Comparison of ENCODE assay signal across 8 cellular contexts in the genomic region with DNA sequence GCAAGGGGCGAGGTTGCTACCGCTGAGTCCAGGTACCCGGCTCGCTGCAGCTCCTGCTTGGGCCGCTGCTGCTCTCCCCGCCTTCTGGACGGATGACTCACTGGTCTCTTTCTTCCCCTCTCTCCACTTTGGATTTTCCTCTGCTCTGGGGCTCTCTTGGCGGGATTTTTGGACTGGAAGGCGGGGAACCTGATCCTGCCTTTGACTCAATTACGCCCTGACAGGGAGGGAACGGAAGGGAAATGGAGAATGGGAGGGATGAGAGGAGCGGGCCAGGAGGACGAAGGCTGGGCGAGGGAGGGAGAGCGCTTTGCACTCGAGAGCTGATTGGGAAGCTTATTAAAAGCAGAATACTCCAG. TPM values are rescaled to one million over a fixed set of nuclear protein-coding genes. Genes with fewer than 3 reads are reported as not detected.
DNase-seq lines count a peak whose midpoint lies in the region; ATAC-seq and TF ChIP-seq lines count a peak whose summit lies in the region.

Gene PTN (minus strand): TSS at position 251 of the 359 bp plus-strand sequence. CDS start 88,760 bp downstream, outside the sequence.

- H3K27ac ChIP-seq in HUES6 (ENCODE audit: low read depth, low read length) (no peak within 1 kb of the TSS), sigmoid colon (peak within 1 kb of the TSS in 3 of 4 donors; percentile 30 to 66 (median 43))

- H3K4me3 Mint-ChIP-seq in activated T-cell treated with anti-CD3 and anti-CD28 coated beads, Interleukin-2, amount 50 U/mL, for 4 hours: no peak within 1 kb of the TSS

- H3K27me3 ChIP-seq in HUES6 (ENCODE audit: control insufficient read depth, insufficient read depth, low read length) (peaks cover 12% of the 10 kb centered on the region; the same call in 1 of the 2 replicates), sigmoid colon (no peaks in the 10 kb centered on the region)

- H3K4me3 ChIP-seq in HUES6 (ENCODE audit: low read depth, low read length): peak within 1 kb of the TSS; percentile 70
- H3K4me3 ChIP-seq in sigmoid colon: peak within 1 kb of the TSS; percentile 39 to 54 (median 50)

- H3K4me1 Mint-ChIP-seq in activated T-cell treated with anti-CD3 and anti-CD28 coated beads, Interleukin-2, amount 50 U/mL, for 4 hours (ENCODE audit: low read depth): no peaks in the 10 kb centered on the region

- TF ChIP-seq EP300 in sigmoid colon (IDR thresholded peaks at IDR 0.05): no peak

- peak within 1 kb of the TSS; percentile 71 for H3K9ac ChIP-seq in HUES6 (ENCODE audit: low read length)

- TF ChIP-seq CTCF in sigmoid colon (IDR thresholded peaks at IDR 0.05): no peak

- TF ChIP-seq POLR2A in sigmoid colon (IDR thresholded peaks at IDR 0.05): no peak

- H3K4me1 ChIP-seq in HUES6 (ENCODE audit: control insufficient read depth, insufficient read depth, low read length) (peaks cover 20% of the 10 kb centered on the region), sigmoid colon (peaks cover 0 to 18% (median 11%) of the 10 kb centered on the region in 4 donors)

- no peaks in the 10 kb centered on the region for H3K36me3 Mint-ChIP-seq in activated T-cell treated with anti-CD3 and anti-CD28 coated beads, Interleukin-2, amount 50 U/mL, for 4 hours (ENCODE audit: insufficient read depth)

- 3 to 14% methylated on average over 16 of the region's 16 CpGs for WGBS in sigmoid colon, 2 donors

- H3K27me3 Mint-ChIP-seq in activated T-cell treated with anti-CD3 and anti-CD28 coated beads, Interleukin-2, amount 50 U/mL, for 4 hours (ENCODE audit: low read depth): peaks cover 5% of the 10 kb centered on the region

- no peaks in the 10 kb centered on the region for H3K9me3 Mint-ChIP-seq in activated T-cell treated with anti-CD3 and anti-CD28 coated beads, Interleukin-2, amount 50 U/mL, for 4 hours

- H3K36me3 ChIP-seq in HUES6 (ENCODE audit: control insufficient read depth, insufficient read depth, low read length) (no peaks in the 10 kb centered on the region), sigmoid colon (no peaks in the 10 kb centered on the region)

- ATAC-seq in activated T-cell treated with anti-CD3 and anti-CD28 coated beads, Interleukin-2, amount 50 U/mL, for 4 hours: no peak

- peak in 50 of 58 donors; percentile 12 to 85 (median 52) for DNase-seq in anterior cingulate cortex (lab: John Stamatoyannopoulos, UW)
- peak in 47 of 51 donors; percentile 13 to 80 (median 45) for DNase-seq in hypothalamus (lab: John Stamatoyannopoulos, UW)
- peak; percentile 78 for DNase-seq in sigmoid colon
- no peak for DNase-seq in activated T-cell treated with anti-CD3 and anti-CD28 coated beads, Interleukin-2, amount 50 U/mL, for 4 hours
- no peak for DNase-seq in posterior vena cava (ENCODE audit: low spot score)
- DNase-seq in activated naive CD4-positive, alpha-beta T cell (lab: John Stamatoyannopoulos, UW): no peak
- DNase-seq in GM19240 (ENCODE audit: insufficient read length, low spot score): no peak

- intact Hi-C loops in sigmoid colon (cut with DNase I) (no loop called here), posterior vena cava (cut with DNase I) (no loop called here)

- H3K9me3 ChIP-seq in HUES6 (ENCODE audit: control insufficient read depth, insufficient read depth, low read depth, low read length): no peaks in the 10 kb centered on the region
- no peaks in the 10 kb centered on the region for H3K9me3 ChIP-seq in sigmoid colon

RNA-seq across cellular contexts. Expression of gene PTN, which starts in this region (rescaled TPM):
- total RNA-seq in sigmoid colon (10 to 100 TPM; 31.0 to 52.3 (median 41.3) TPM), posterior vena cava (1 to 10 TPM; 4.0 to 4.8 TPM)
- polyA plus RNA-seq in sigmoid colon: 1 to 10 TPM in 2 of 3 donors, not detected in 1; 4.4 to 5.4 TPM
- not detected for total RNA-seq in activated T-cell treated with anti-CD3 and anti-CD28 coated beads, Interleukin-2, amount 50 U/mL, for 4 hours

Comparison
In these comparisons a context has a peak if more than half of its experiments do, and no peak if none do; other contexts are left out.
1. RNA of gene PTN (total RNA-seq): 31.0 to 52.3 TPM in sigmoid colon; 4.0 to 4.8 TPM in posterior vena cava and not detected in activated T-cell treated with anti-CD3 and anti-CD28 coated beads, Interleukin-2, amount 50 U/mL, for 4 hours; every median in the first group is over 4 times any median in the second.
2. DNase-seq: peak in anterior cingulate cortex (50 of 58), hypothalamus (47 of 51) and sigmoid colon (single experiment); none in activated T-cell treated with anti-CD3 and anti-CD28 coated beads, Interleukin-2, amount 50 U/mL, for 4 hours (single experiment), posterior vena cava (single experiment), activated naive CD4-positive, alpha-beta T cell (0 of 4) and GM19240 (single experiment).